ENCODE assay signal across 23 cellular contexts in the genomic region with DNA sequence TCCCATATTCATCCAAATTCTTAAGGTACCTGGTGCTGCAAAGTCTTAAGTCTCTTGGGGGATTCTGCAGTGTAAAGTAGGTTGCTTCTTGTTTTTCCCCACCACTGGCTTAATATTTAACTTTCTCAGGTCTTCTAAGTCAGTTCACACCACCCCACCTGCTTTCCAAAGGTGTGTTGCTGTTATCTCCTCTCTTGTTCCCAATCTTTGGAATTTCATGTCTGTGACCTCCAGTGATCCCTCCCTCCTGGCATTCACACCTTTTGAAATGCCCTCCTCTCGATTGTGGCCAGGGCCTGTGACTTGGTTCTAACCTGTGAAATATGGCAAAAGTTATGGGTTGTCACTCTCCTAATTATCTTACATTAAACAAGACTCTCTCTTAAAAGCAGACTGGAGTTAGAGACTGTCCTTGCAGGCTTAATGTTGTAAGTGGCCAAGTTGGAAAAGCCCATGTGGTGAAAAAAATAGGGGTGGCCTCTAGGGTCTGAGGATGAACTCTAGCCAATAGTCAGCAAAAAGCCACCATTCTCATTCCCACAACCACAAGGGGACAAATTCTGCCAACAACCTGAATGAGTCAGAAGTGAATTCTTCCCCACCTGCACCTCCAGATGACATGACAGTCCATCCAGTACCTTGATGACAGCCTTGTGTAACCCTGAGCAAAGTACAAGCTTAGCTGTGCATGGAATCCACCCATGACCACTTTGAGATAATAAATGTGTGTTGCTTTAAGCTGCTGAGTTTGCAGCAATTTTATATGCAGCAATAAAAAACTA. TPM values are rescaled to one million over a fixed set of nuclear protein-coding genes. Genes with fewer than 3 reads are reported as not detected.
DNase-seq lines count a peak whose midpoint lies in the region; ATAC-seq, FAIRE-seq and TF ChIP-seq lines count a peak whose summit lies in the region.
"Had no signal": no experiment of that assay in that cellular context is flagged by ENCODE, and none has a peak within 500 bp of the region (broad histone marks: within the 10 kb centered on the region; RNA-seq: fewer than 3 reads in every experiment).

No MANE protein-coding gene starts in this region.

- H3F3A ChIP-seq in PC-3 (ENCODE audit: low read length, unreplicated experiment), result peaks cover 15% of the 10 kb centered on the region

- peak; percentile 54 to 70 for DNase-seq in Caco-2
- DNase-seq in PC-3, result peak; percentile 84
- DNase-seq in colonic mucosa, result peak; percentile 37
- DNase-seq in HepG2 (ENCODE audit: low spot score), result peak; percentile 49
- DNase-seq in stimulated activated CD4-positive, alpha-beta T cell treated with anti-CD3 and anti-CD28 coated beads, Interleukin-1b, Interleukin-23, amount 100 ng/mL, for 48 hours, result no peak
- no peak for DNase-seq in medulla oblongata (ENCODE audit: extremely low spot score)
- DNase-seq in MV-4-11 (lab: John Stamatoyannopoulos, UW), result no peak
- DNase-seq: HCEC 1CT, KBM-7, MM.1S, NCI-H1105 treated with DMSO at 0.1 percent for 48 hours, NCI-H187, NCI-H2171, NCI-H446 treated with DMSO at 0.1 percent for 48 hours, NCI-H774, SHP77 treated with DMSO at 0.1 percent for 48 hours had no signal

- H3K4me2 ChIP-seq in PC-3 (ENCODE audit: low read length), result peak overlapping the region; percentile 17; the same call in 1 of the 2 replicates
- no peak overlapping the region for H3K4me2 ChIP-seq in HepG2 (ENCODE audit: low read depth, low read length)
- H3K4me2 ChIP-seq: BLaER1 treated with 17β-estradiol and CSF1 and Interleukin-3, amounts not matched to agents 10 nM and 100 nM had no signal

- in situ Hi-C loops in HepG2 (cut with HindIII; ENCODE audit: extremely low pct_ligation_motif_present, low pct_unique_long_range_greater_than_20kb), result loop anchor here (25.0 kb wide), 3 partner anchors 135 to 910 kb away; no protein-coding TSS in a partner anchor

- H3K79me2 ChIP-seq in PC-3 (ENCODE audit: low read length) (no peaks in the 10 kb centered on the region), HepG2 (ENCODE audit: insufficient read depth, low read length) (no peaks in the 10 kb centered on the region)

- TF ChIP-seq EP300 in HepG2 (IDR thresholded peaks at IDR 0.05; ENCODE audit: low read depth in 2 of 2, low read length in 2 of 2) (no peak), HepG2 (CRISPR knock-in tag; IDR thresholded peaks at IDR 0.05; ENCODE audit: borderline replicate concordance) (no peak)

- H3K9me2 ChIP-seq in PC-3 (replicated peaks; ENCODE audit: low read length), result no peaks in the 10 kb centered on the region

- H3K27me3 ChIP-seq in Caco-2 (replicated peaks; ENCODE audit: control insufficient read depth, insufficient read depth, low read length), result no peaks in the 10 kb centered on the region
- H3K27me3 ChIP-seq in PC-3 (ENCODE audit: low read length), result no peaks in the 10 kb centered on the region
- H3K27me3 ChIP-seq in colonic mucosa, result no peaks in the 10 kb centered on the region
- peaks cover 0 to 19% of the 10 kb centered on the region in 2 experiments; a peak in 3 of 5 replicates for H3K27me3 ChIP-seq in HepG2 (ENCODE audit: control insufficient read depth in 1 of 2, insufficient read depth in 2 of 2, low read length in 2 of 2)
- H3K27me3 ChIP-seq: BLaER1 treated with 17β-estradiol and CSF1 and Interleukin-3, amounts not matched to agents 10 nM and 100 nM had no signal

- ATAC-seq in PC-3, result peak; percentile 29
- peak; percentile 70 for ATAC-seq in HepG2
- no peak for ATAC-seq in HG03521 (IDR thresholded peaks at IDR 0.05; ENCODE audit: unreplicated experiment)
- ATAC-seq: GM12878 had no signal

- intact Hi-C loops in Caco-2 (cut with micrococcal nuclease; ENCODE audit: unreplicated experiment) (loop anchor here (2.0 to 10.0 kb wide), 3 partner anchors 50 to 902 kb away; no protein-coding TSS in a partner anchor), PC-3 (cut with micrococcal nuclease) (loop anchor here (10.0 kb wide), 1 partner anchor 372 kb away; no protein-coding TSS in a partner anchor), colonic mucosa (cut with DNase I) (loop anchor here (10.0 kb wide), 2 partner anchors 48 to 572 kb away; a partner anchor contains a TSS), HepG2 (cut with micrococcal nuclease; ENCODE audit: unreplicated experiment) (loop anchor here (2.0 kb wide), 1 partner anchor 50 kb away; no protein-coding TSS in a partner anchor)

- H3K9me3 Mint-ChIP-seq in Caco-2 (ENCODE audit: unreplicated experiment), result peaks cover 9% of the 10 kb centered on the region

- CTCF ChIA-PET in Caco-2 (lab: Charles Lee), result no interaction called here
- CTCF ChIA-PET in PC-3 (lab: Charles Lee), result no interaction called here
- CTCF ChIA-PET in HepG2 (lab: Yijun Ruan, JAX; ENCODE audit: low intra/inter-chr PET ratio, low total read pairs), result no interaction called here

- H3K9ac ChIP-seq in PC-3 (ENCODE audit: low read length) (no peak overlapping the region), colonic mucosa (ENCODE audit: low read depth in 2 of 2, low read length in 2 of 2) (no peak overlapping the region), HepG2 (ENCODE audit: insufficient read depth, low read depth, low read length) (no peak overlapping the region)
- H3K9ac ChIP-seq: BLaER1 treated with 17β-estradiol and CSF1 and Interleukin-3, amounts not matched to agents 10 nM and 100 nM had no signal

- H3K27ac Mint-ChIP-seq in Caco-2 (ENCODE audit: unreplicated experiment), result peak overlapping the region; percentile 74

- no peaks in the 10 kb centered on the region for H3K36me3 ChIP-seq in Caco-2 (ENCODE audit: control insufficient read depth, insufficient read depth, low read length)
- H3K36me3 ChIP-seq in PC-3 (ENCODE audit: low read depth, low read length), result peaks cover 21% of the 10 kb centered on the region; the same call in 1 of the 2 replicates
- H3K36me3 ChIP-seq in colonic mucosa, result no peaks in the 10 kb centered on the region
- no peaks in the 10 kb centered on the region for H3K36me3 ChIP-seq in HepG2 (replicated peaks in 1 of 2; ENCODE audit: control insufficient read depth in 1 of 2, insufficient read depth in 2 of 2, low read length in 2 of 2)
- H3K36me3 ChIP-seq: BLaER1 treated with 17β-estradiol and CSF1 and Interleukin-3, amounts not matched to agents 10 nM and 100 nM had no signal

- H3K27ac ChIP-seq in PC-3 (ENCODE audit: low read length), result peak overlapping the region; percentile 53
- H3K27ac ChIP-seq in colonic mucosa, result no peak overlapping the region
- no peak overlapping the region for H3K27ac ChIP-seq in HepG2 (ENCODE audit: extremely low read length, insufficient read depth, low read length)
- H3K27ac ChIP-seq: BLaER1 treated with 17β-estradiol and CSF1 and Interleukin-3, amounts not matched to agents 10 nM and 100 nM had no signal

- WGBS in HepG2 (ENCODE audit: low lambda C conversion rate), result 0% methylated on average over 1 of the region's 1 CpG

- peak overlapping the region; percentile 10 for H3K4me3 Mint-ChIP-seq in Caco-2 (ENCODE audit: unreplicated experiment)

- H4K20me1 ChIP-seq in PC-3 (ENCODE audit: low read length), result no peaks in the 10 kb centered on the region
- no peaks in the 10 kb centered on the region for H4K20me1 ChIP-seq in HepG2 (ENCODE audit: insufficient read depth, low read length)
- H4K20me1 ChIP-seq: BLaER1 treated with 17β-estradiol and CSF1 and Interleukin-3, amounts not matched to agents 10 nM and 100 nM had no signal

- H3K9me3 ChIP-seq in Caco-2 (no peaks in the 10 kb centered on the region), PC-3 (ENCODE audit: low read length) (no peaks in the 10 kb centered on the region), colonic mucosa (no peaks in the 10 kb centered on the region), HepG2 (ENCODE audit: low read length) (no peaks in the 10 kb centered on the region)
- H3K9me3 ChIP-seq: BLaER1 treated with 17β-estradiol and CSF1 and Interleukin-3, amounts not matched to agents 10 nM and 100 nM had no signal

- no TSS peak for BruUV-seq in Caco-2 (replicated peaks; lab: Mats Ljungman, UMichigan)
- no TSS peak for BruUV-seq in PC-3 (replicated peaks; lab: Mats Ljungman, UMichigan)
- BruUV-seq in HepG2 (replicated peaks; lab: Mats Ljungman, UMichigan), result no TSS peak

- H3K4me1 Mint-ChIP-seq in Caco-2 (ENCODE audit: low read depth, unreplicated experiment), result peaks cover 27% of the 10 kb centered on the region

- H3K36me3 Mint-ChIP-seq in Caco-2 (ENCODE audit: insufficient read depth, unreplicated experiment), result no peaks in the 10 kb centered on the region

- no peak for FAIRE-seq in HepG2 (lab: Jason Lieb, UNC)
- FAIRE-seq: GM12878, GM18507, RCC 7860 had no signal

- no peaks in the 10 kb centered on the region for H3K27me3 Mint-ChIP-seq in Caco-2 (ENCODE audit: insufficient read depth, unreplicated experiment)

- no peak overlapping the region for H2AFZ ChIP-seq in PC-3 (ENCODE audit: low read length)
- H2AFZ ChIP-seq in HepG2 (ENCODE audit: low read length), result no peak overlapping the region

- H3K4me3 ChIP-seq in Caco-2 (ENCODE audit: low read depth, low read length) (no peak overlapping the region), PC-3 (ENCODE audit: low read length) (no peak overlapping the region), colonic mucosa (no peak overlapping the region), HepG2 (replicated peaks in 1 of 3; ENCODE audit: insufficient read depth in 1 of 3, low read depth in 2 of 3, low read length in 3 of 3) (no peak overlapping the region)
- H3K4me3 ChIP-seq: BLaER1 treated with 17β-estradiol and CSF1 and Interleukin-3, amounts not matched to agents 10 nM and 100 nM; GM12878 had no signal

- no peak for TF ChIP-seq POLR2A in HepG2 (IDR thresholded peaks at IDR 0.05; ENCODE audit: insufficient read depth in 1 of 2, low read depth in 2 of 2, low read length in 2 of 2)

- H3K4me1 ChIP-seq in Caco-2, result peaks cover 33% of the 10 kb centered on the region
- peaks cover 63% of the 10 kb centered on the region for H3K4me1 ChIP-seq in PC-3 (ENCODE audit: insufficient read depth, low read length)
- no peaks in the 10 kb centered on the region for H3K4me1 ChIP-seq in colonic mucosa
- peaks cover 8% of the 10 kb centered on the region; the same call in 1 of the 2 replicates for H3K4me1 ChIP-seq in HepG2 (ENCODE audit: insufficient read depth, low read length)
- H3K4me1 ChIP-seq: BLaER1 treated with 17β-estradiol and CSF1 and Interleukin-3, amounts not matched to agents 10 nM and 100 nM had no signal

- TF ChIP-seq CTCF in Caco-2 (IDR thresholded peaks at IDR 0.05; ENCODE audit: insufficient read depth in 1 of 2, low read depth in 1 of 2, low read length in 1 of 2, severe bottlenecking in 1 of 2, unreplicated experiment in 1 of 2) (no peak), PC-3 (conservative IDR thresholded peaks at IDR 0.05; ENCODE audit: low read depth, low read length) (no peak), colonic mucosa (IDR thresholded peaks at IDR 0.05) (no peak), HepG2 (CRISPR knock-in tag; IDR thresholded peaks at IDR 0.05) (no peak)

- POLR2A ChIA-PET in Caco-2 (lab: Charles Lee) (no interaction called here), PC-3 (lab: Charles Lee; ENCODE audit: unreplicated experiment) (interaction anchor here (0.5 kb wide), 1 partner anchor 117 kb away, joined by 7 read pairs; no protein-coding TSS in a partner anchor), HepG2 (lab: Yijun Ruan, JAX) (no interaction called here)

- no peak for TF ChIP-seq RAD21 in HepG2 (CRISPR knock-in tag; IDR thresholded peaks at IDR 0.05)

RNA-seq across cellular contexts. Expression of a gene that starts 45.1 kb away (rescaled TPM):
- total RNA-seq in Caco-2 (2022) (0.16 and 0.52 TPM in 2 replicates), PC-3 (2014; rRNA removed) (82.6 and 104 TPM in 2 replicates), colonic mucosa (1 to 10 TPM; 1.7 to 2.0 TPM), HepG2 (2016; rRNA removed; fragmentation: Illumina TruSeq; extraction: Trizol) (not detected in 2 replicates)
- total RNA-seq in HepG2 (2016; cell fraction: cytosol; rRNA removed; fragmentation: Illumina TruSeq; extraction: Trizol; ENCODE audit: low read depth), result not detected in 2 replicates
- not detected in 2 replicates for total RNA-seq in HepG2 (2016; cell fraction: insoluble cytoplasmic fraction; rRNA removed; fragmentation: Illumina TruSeq; extraction: Trizol)
- total RNA-seq in HepG2 (2016; cell fraction: membrane; rRNA removed; fragmentation: Illumina TruSeq; extraction: Trizol), result not detected in 2 replicates
- total RNA-seq in HepG2 (2016; cell fraction: nucleus; rRNA removed; fragmentation: Illumina TruSeq; extraction: Trizol), result not detected in 2 replicates
- not detected in 2 replicates for polyA plus RNA-seq in HepG2 (2011; rRNA removed)
- polyA plus RNA-seq in HepG2 (2011; cell fraction: cytosol; rRNA removed), result 0.03 TPM in 1 of 2 replicates, not detected in the other
- not detected in 2 replicates for polyA plus RNA-seq in HepG2 (2011; cell fraction: nucleus; rRNA removed)
- polyA plus RNA-seq in HepG2 (2012), result not detected in 2 replicates
- polyA plus RNA-seq in HepG2 (2016; cell fraction: cytosol; fragmentation: Illumina TruSeq; extraction: Trizol; ENCODE audit: low read depth), result not detected in 2 replicates
- polyA plus RNA-seq in HepG2 (2016; cell fraction: insoluble cytoplasmic fraction; fragmentation: Illumina TruSeq; extraction: Trizol; ENCODE audit: low read depth), result not detected in 2 replicates
- polyA plus RNA-seq in HepG2 (2016; cell fraction: membrane; fragmentation: Illumina TruSeq; extraction: Trizol; ENCODE audit: low read depth), result not detected in 2 replicates
- polyA plus RNA-seq in HepG2 (2016; cell fraction: nucleus; fragmentation: Illumina TruSeq; extraction: Trizol; ENCODE audit: insufficient read depth, low read depth), result not detected in 2 replicates
- not detected in 2 replicates for polyA minus RNA-seq in HepG2 (2011; rRNA and poly(A)+ RNA removed; ENCODE audit: low replicate concordance)
- not detected in 2 replicates for polyA minus RNA-seq in HepG2 (2011; cell fraction: cytosol; rRNA and poly(A)+ RNA removed)
- not detected in 2 replicates for polyA minus RNA-seq in HepG2 (2011; cell fraction: nucleus; rRNA and poly(A)+ RNA removed)
- total RNA-seq: A172, G401 had no signal
- polyA plus RNA-seq: GM12878 had no signal

Comparison
In these comparisons a context has a peak if more than half of its experiments do, and no peak if none do; other contexts are left out.
1. DNase-seq: peak in Caco-2 (2 of 2), PC-3 (single experiment), colonic mucosa (single experiment) and HepG2 (single experiment); none in stimulated activated CD4-positive, alpha-beta T cell treated with anti-CD3 and anti-CD28 coated beads, Interleukin-1b, Interleukin-23, amount 100 ng/mL, for 48 hours (single experiment), medulla oblongata (single experiment) and MV-4-11 (single experiment).
2. RNA of a gene that starts 45.1 kb away (total RNA-seq): 82.6 to 104 TPM in PC-3; 1.7 to 2.0 TPM in colonic mucosa, 0.16 to 0.52 TPM in Caco-2 and not detected in HepG2; every median in the first group is over 10 times any median in the second.